Comparison of ENCODE assay signal across 20 cellular contexts in genomic region chr4:3447431-3448395, GRCh38. TPM values are rescaled to one million over a fixed set of nuclear protein-coding genes. Genes with fewer than 3 reads are reported as not detected.
"Had no signal": no experiment of that assay in that cellular context is flagged by ENCODE, and none has a peak within 500 bp of the region (broad histone marks: within the 10 kb centered on the region; RNA-seq: fewer than 3 reads in every experiment).

No MANE protein-coding gene starts in this region.

- H3K36me3 ChIP-seq: heart right ventricle, left lung, neutrophil, ovary, tibial nerve had no signal

- H3K27me3 Mint-ChIP-seq: stimulated activated naive CD8-positive, alpha-beta T cell treated with anti-CD3 and anti-CD28 coated beads, Interleukin-15, Interleukin-2, amounts not matched to agents 100 ng/mL and 50 ng/mL, for 24 hours had no signal

- H3K27me3 ChIP-seq: heart right ventricle, ovary, right lobe of liver, tibial nerve had no signal

- DNase-seq: effector memory CD4-positive, alpha-beta T cell; hypothalamus; mesendoderm; naive thymus-derived CD4-positive, alpha-beta T cell; nephron progenitor cell; stimulated activated CD4-positive, alpha-beta T cell treated with anti-CD3 and anti-CD28 coated beads, Interleukin-4, amount 100 ng/mL, for 1 hour; stimulated activated CD8-positive, alpha-beta memory T cell treated with anti-CD3 and anti-CD28 coated beads, Interleukin-4, amount 100 ng/mL, for 48 hours had no signal

- H3K9me3 ChIP-seq: heart right ventricle, left lung, neutrophil, ovary, right lobe of liver, tibial nerve had no signal

- ATAC-seq: esophagus mucosa; heart right ventricle; left lung; naive thymus-derived CD4-positive, alpha-beta T cell; right lobe of liver; stimulated activated memory B cell treated with anti-CD40 and anti-IgM and Interleukin-4, amounts not matched to agents 10 μg/mL and 1 μg/mL and 100 μg/mL, for 72 hours had no signal

- H3K4me3 Mint-ChIP-seq: naive thymus-derived CD4-positive, alpha-beta T cell; nephron progenitor cell; stimulated activated memory B cell treated with anti-CD40 and anti-IgM and Interleukin-4, amounts not matched to agents 10 μg/mL and 1 μg/mL and 100 μg/mL, for 72 hours; stimulated activated naive CD8-positive, alpha-beta T cell treated with anti-CD3 and anti-CD28 coated beads, Interleukin-15, Interleukin-2, amounts not matched to agents 100 ng/mL and 50 ng/mL, for 24 hours had no signal

- H3K27ac ChIP-seq: heart right ventricle, left lung, neutrophil, ovary, right lobe of liver, tibial nerve had no signal

- H3K36me3 Mint-ChIP-seq: naive thymus-derived CD4-positive, alpha-beta T cell; stimulated activated memory B cell treated with anti-CD40 and anti-IgM and Interleukin-4, amounts not matched to agents 10 μg/mL and 1 μg/mL and 100 μg/mL, for 72 hours had no signal

- H3K4me3 ChIP-seq: heart right ventricle, left lung, lung, ovary, right lobe of liver, tibial nerve had no signal

- H3K9me3 Mint-ChIP-seq: naive thymus-derived CD4-positive, alpha-beta T cell; nephron progenitor cell; stimulated activated memory B cell treated with anti-CD40 and anti-IgM and Interleukin-4, amounts not matched to agents 10 μg/mL and 1 μg/mL and 100 μg/mL, for 72 hours; stimulated activated naive CD8-positive, alpha-beta T cell treated with anti-CD3 and anti-CD28 coated beads, Interleukin-15, Interleukin-2, amounts not matched to agents 100 ng/mL and 50 ng/mL, for 24 hours had no signal

- H3K4me1 Mint-ChIP-seq: stimulated activated memory B cell treated with anti-CD40 and anti-IgM and Interleukin-4, amounts not matched to agents 10 μg/mL and 1 μg/mL and 100 μg/mL, for 72 hours had no signal

- H3K27ac Mint-ChIP-seq: naive thymus-derived CD4-positive, alpha-beta T cell; nephron progenitor cell; stimulated activated memory B cell treated with anti-CD40 and anti-IgM and Interleukin-4, amounts not matched to agents 10 μg/mL and 1 μg/mL and 100 μg/mL, for 72 hours; stimulated activated naive CD8-positive, alpha-beta T cell treated with anti-CD3 and anti-CD28 coated beads, Interleukin-15, Interleukin-2, amounts not matched to agents 100 ng/mL and 50 ng/mL, for 24 hours had no signal

- H3K4me1 ChIP-seq: left lung had no signal

RNA-seq across cellular contexts. Expression of gene HGFAC, which starts 5.9 kb away (rescaled TPM):
- total RNA-seq: esophagus mucosa, tibial nerve, ureter had no signal
- polyA plus RNA-seq: fibroblast of lung; naive thymus-derived CD4-positive, alpha-beta T cell had no signal

RNA-seq across cellular contexts. Expression of gene DOK7, which starts 15.4 kb away (rescaled TPM):
- total RNA-seq: glomerular endothelial cell; naive thymus-derived CD4-positive, alpha-beta T cell had no signal
- polyA plus RNA-seq: fibroblast of lung; naive thymus-derived CD4-positive, alpha-beta T cell had no signal
